In genomic region chr6:158753826-158754225, GRCh38 we compare ENCODE assay signal across 37 cellular contexts.
"Had no signal": no experiment of that assay in that cellular context is flagged by ENCODE, and none has a peak within 500 bp of the region (broad histone marks: within the 10 kb centered on the region; RNA-seq: fewer than 3 reads in every experiment).

No MANE protein-coding gene starts in this region.

- H3K4me1 ChIP-seq: ascending aorta, breast epithelium had no signal

- H3K4me3 ChIP-seq: adrenal gland, ascending aorta, body of pancreas, breast epithelium, cardiac muscle cell had no signal

- H3K36me3 ChIP-seq: adrenal gland, ascending aorta, brain microvascular endothelial cell, breast epithelium, cardiac muscle cell had no signal

- H3K9me3 Mint-ChIP-seq: activated naive CD4-positive, alpha-beta T cell treated with anti-CD3 and anti-CD28 coated beads for 36 hours; activated naive CD4-positive, alpha-beta T cell treated with anti-CD3 and anti-CD28 coated beads, Interleukin-2, amount 10 ng/mL, durations not matched to agents 7 days and 5 days; activated naive CD4-positive, alpha-beta T cell treated with anti-CD3 and anti-CD28 coated beads, Interleukin-2, amount 50 U/mL, for 24 hours; activated naive CD4-positive, alpha-beta T cell treated with anti-CD3 and anti-CD28 coated beads, Interleukin-2, amount 50 U/mL, for 72 hours; activated naive CD8-positive, alpha-beta T cell treated with anti-CD3 and anti-CD28 coated beads for 36 hours; activated naive CD8-positive, alpha-beta T cell treated with anti-CD3 and anti-CD28 coated beads, Interleukin-2, amount 10 ng/mL, durations not matched to agents 7 days and 5 days; activated naive CD8-positive, alpha-beta T cell treated with anti-CD3 and anti-CD28 coated beads, Interleukin-2, amount 50 U/mL, for 24 hours; activated T-cell treated with anti-CD3 and anti-CD28 coated beads, Interleukin-2, amount 50 U/mL, for 4 hours; activated T-cell treated with anti-CD3 and anti-CD28 coated beads, Interleukin-2, amount 50 U/mL, for 72 hours; activated T-helper 1 cell treated with anti-CD3 and anti-CD28 coated beads, Interleukin-12 subunit alpha, Interleukin-12 subunit beta, Interleukin-2, Interleukin-4 antibody, amounts not matched to agents 30 ng/mL and 10 ng/mL and 1 ng/mL, durations not matched to agents 14 hours and 24 hours and 36 hours; activated T-helper 17 cell treated with anti-CD3 and anti-CD28 coated beads, Interleukin-2, amount 50 U/mL, for 72 hours; activated T-helper 2 cell treated with anti-CD3 and anti-CD28 coated beads, Interferon-gamma antibody, Interleukin-2, Interleukin-4, amounts not matched to agents 10 μg/mL and 5 μg/mL and 100 μg/mL, durations not matched to agents 14 hours and 24 hours and 36 hours; central memory CD8-positive, alpha-beta T cell had no signal

- H3K4me3 Mint-ChIP-seq: activated naive CD4-positive, alpha-beta T cell treated with anti-CD3 and anti-CD28 coated beads for 36 hours; activated naive CD4-positive, alpha-beta T cell treated with anti-CD3 and anti-CD28 coated beads, Interleukin-2, amount 10 ng/mL, durations not matched to agents 7 days and 5 days; activated naive CD4-positive, alpha-beta T cell treated with anti-CD3 and anti-CD28 coated beads, Interleukin-2, amount 50 U/mL, for 24 hours; activated naive CD8-positive, alpha-beta T cell; activated naive CD8-positive, alpha-beta T cell treated with anti-CD3 and anti-CD28 coated beads for 36 hours; activated naive CD8-positive, alpha-beta T cell treated with anti-CD3 and anti-CD28 coated beads, Interleukin-2, amount 10 ng/mL, durations not matched to agents 7 days and 5 days; activated naive CD8-positive, alpha-beta T cell treated with anti-CD3 and anti-CD28 coated beads, Interleukin-2, amount 50 U/mL, for 24 hours; activated T-cell treated with anti-CD3 and anti-CD28 coated beads, Interleukin-2, amount 50 U/mL, for 4 hours; activated T-cell treated with anti-CD3 and anti-CD28 coated beads, Interleukin-2, amount 50 U/mL, for 72 hours; activated T-helper 1 cell treated with anti-CD3 and anti-CD28 coated beads, Interleukin-12 subunit alpha, Interleukin-12 subunit beta, Interleukin-2, Interleukin-4 antibody, amounts not matched to agents 30 ng/mL and 10 ng/mL and 1 ng/mL, durations not matched to agents 14 hours and 24 hours and 36 hours; activated T-helper 17 cell treated with anti-CD3 and anti-CD28 coated beads, Interleukin-2, amount 50 U/mL, for 72 hours; brain; central memory CD8-positive, alpha-beta T cell had no signal

- H3K27ac ChIP-seq: adrenal gland, ascending aorta, body of pancreas, brain microvascular endothelial cell, breast epithelium, cardiac muscle cell had no signal

- H3K27me3 Mint-ChIP-seq: activated naive CD4-positive, alpha-beta T cell treated with anti-CD3 and anti-CD28 coated beads, Interleukin-2, amount 10 ng/mL, durations not matched to agents 7 days and 5 days; activated naive CD4-positive, alpha-beta T cell treated with anti-CD3 and anti-CD28 coated beads, Interleukin-2, amount 50 U/mL, for 24 hours; activated naive CD8-positive, alpha-beta T cell; activated naive CD8-positive, alpha-beta T cell treated with anti-CD3 and anti-CD28 coated beads for 36 hours; activated naive CD8-positive, alpha-beta T cell treated with anti-CD3 and anti-CD28 coated beads, Interleukin-2, amount 10 ng/mL, durations not matched to agents 7 days and 5 days; activated naive CD8-positive, alpha-beta T cell treated with anti-CD3 and anti-CD28 coated beads, Interleukin-2, amount 50 U/mL, for 24 hours; activated T-helper 17 cell treated with anti-CD3 and anti-CD28 coated beads, Interleukin-2, amount 50 U/mL, for 72 hours; central memory CD8-positive, alpha-beta T cell had no signal

- H3K9me3 ChIP-seq: adrenal gland, ascending aorta, body of pancreas, breast epithelium had no signal

- ATAC-seq: activated naive CD4-positive, alpha-beta T cell treated with anti-CD3 and anti-CD28 coated beads, Interleukin-2, amount 50 U/mL, for 72 hours; activated naive CD8-positive, alpha-beta T cell treated with anti-CD3 and anti-CD28 coated beads, Interleukin-2, amount 50 U/mL, for 24 hours; activated T-cell treated with anti-CD3 and anti-CD28 coated beads, Interleukin-2, amount 50 U/mL, for 4 hours; activated T-cell treated with anti-CD3 and anti-CD28 coated beads, Interleukin-2, amount 50 U/mL, for 72 hours; activated T-helper 17 cell treated with anti-CD3 and anti-CD28 coated beads, Interleukin-2, amount 50 U/mL, for 72 hours; body of pancreas had no signal

- H3K27me3 ChIP-seq: adrenal gland, ascending aorta, body of pancreas, brain microvascular endothelial cell, breast epithelium, cardiac muscle cell had no signal

- H3K27ac Mint-ChIP-seq: activated naive CD4-positive, alpha-beta T cell treated with anti-CD3 and anti-CD28 coated beads for 36 hours; activated naive CD4-positive, alpha-beta T cell treated with anti-CD3 and anti-CD28 coated beads, Interleukin-2, amount 50 U/mL, for 24 hours; activated naive CD8-positive, alpha-beta T cell; activated naive CD8-positive, alpha-beta T cell treated with anti-CD3 and anti-CD28 coated beads, Interleukin-2, amount 10 ng/mL, durations not matched to agents 7 days and 5 days; activated naive CD8-positive, alpha-beta T cell treated with anti-CD3 and anti-CD28 coated beads, Interleukin-2, amount 50 U/mL, for 24 hours; activated T-cell treated with anti-CD3 and anti-CD28 coated beads, Interleukin-2, amount 50 U/mL, for 72 hours; activated T-helper 1 cell treated with anti-CD3 and anti-CD28 coated beads, Interleukin-12 subunit alpha, Interleukin-12 subunit beta, Interleukin-2, Interleukin-4 antibody, amounts not matched to agents 30 ng/mL and 10 ng/mL and 1 ng/mL, durations not matched to agents 14 hours and 24 hours and 36 hours; activated T-helper 2 cell treated with anti-CD3 and anti-CD28 coated beads, Interferon-gamma antibody, Interleukin-2, Interleukin-4, amounts not matched to agents 10 μg/mL and 5 μg/mL and 100 μg/mL, durations not matched to agents 14 hours and 24 hours and 36 hours had no signal

- DNase-seq: activated effector memory CD4-positive, alpha-beta T cell treated with anti-CD3 and anti-CD28 coated beads, Interleukin-2, amount 50 U/mL, for 16 hours; activated effector memory CD4-positive, alpha-beta T cell treated with Interleukin-2 at 50 U/mL for 16 hours; activated gamma-delta T cell; activated gamma-delta T cell treated with Interleukin-2 at 50 U/mL for 16 hours; activated naive CD4-positive, alpha-beta T cell; activated naive CD4-positive, alpha-beta T cell treated with anti-CD3 and anti-CD28 coated beads for 36 hours; activated naive CD4-positive, alpha-beta T cell treated with anti-CD3 and anti-CD28 coated beads, Interleukin-2, amount 50 U/mL, for 16 hours; activated naive CD4-positive, alpha-beta T cell treated with Interleukin-2 at 50 U/mL for 16 hours; activated naive CD8-positive, alpha-beta T cell treated with anti-CD3 and anti-CD28 coated beads for 36 hours; activated naive CD8-positive, alpha-beta T cell treated with anti-CD3 and anti-CD28 coated beads, Interleukin-2, amount 10 ng/mL, durations not matched to agents 7 days and 5 days; activated naive CD8-positive, alpha-beta T cell treated with anti-CD3 and anti-CD28 coated beads, Interleukin-2, amount 50 U/mL, for 24 hours; activated T-cell treated with anti-CD3 and anti-CD28 coated beads for 4 hours; activated T-cell treated with anti-CD3 and anti-CD28 coated beads, Interleukin-2, amount 50 U/mL, for 4 hours; activated T-cell treated with anti-CD3 and anti-CD28 coated beads, Interleukin-2, amount 50 U/mL, for 48 hours; activated T-cell treated with anti-CD3 and anti-CD28 coated beads, Interleukin-2, amount 50 U/mL, for 72 hours; adrenal gland; amniotic stem cell; amygdala; anterior cingulate cortex; aorta; body of pancreas; brain microvascular endothelial cell; caudate nucleus; central memory CD4-positive, alpha-beta T cell; cerebellar nuclear complex had no signal

- H3K4me1 Mint-ChIP-seq: activated naive CD4-positive, alpha-beta T cell treated with anti-CD3 and anti-CD28 coated beads, Interleukin-2, amount 10 ng/mL, durations not matched to agents 7 days and 5 days; activated naive CD4-positive, alpha-beta T cell treated with anti-CD3 and anti-CD28 coated beads, Interleukin-2, amount 50 U/mL, for 24 hours; activated naive CD8-positive, alpha-beta T cell treated with anti-CD3 and anti-CD28 coated beads for 36 hours; activated naive CD8-positive, alpha-beta T cell treated with anti-CD3 and anti-CD28 coated beads, Interleukin-2, amount 10 ng/mL, durations not matched to agents 7 days and 5 days had no signal
